ENCODE assay signal across 20 cellular contexts in genomic region chrX:69231903-69232302, GRCh38.
DNase-seq lines count a peak whose midpoint lies in the region; FAIRE-seq and TF ChIP-seq lines count a peak whose summit lies in the region.
"Had no signal": no experiment of that assay in that cellular context is flagged by ENCODE, and none has a peak within 500 bp of the region (broad histone marks: within the 10 kb centered on the region; RNA-seq: fewer than 3 reads in every experiment).

No MANE protein-coding gene starts in this region.

- peaks cover 4% of the 10 kb centered on the region for H3K4me1 Mint-ChIP-seq in astrocyte (ENCODE audit: low read depth, unreplicated experiment)

- H3K27ac ChIP-seq in GM23248 (no peak overlapping the region), astrocyte (ENCODE audit: low read depth, low read length) (no peak overlapping the region)
- H3K27ac ChIP-seq: BLaER1 had no signal

- CTCF ChIA-PET in HEK293T (lab: Yijun Ruan, JAX), result interaction anchor here (1.1 to 1.8 kb wide), 2 partner anchors 10 to 404 kb away, joined by 5 to 9 read pairs; no protein-coding TSS in a partner anchor

- no peak overlapping the region for H2AFZ ChIP-seq in GM23248
- H2AFZ ChIP-seq in astrocyte (ENCODE audit: low read depth, low read length), result no peak overlapping the region

- TF ChIP-seq CTCF in astrocyte (IDR thresholded peaks at IDR 0.05; ENCODE audit: insufficient read depth, low read depth, low read length) (no peak), fibroblast of mammary gland (conservative IDR thresholded peaks at IDR 0.05; ENCODE audit: control insufficient read depth, insufficient read depth, low read depth, low read length) (no peak)

- H3K4me2 ChIP-seq in GM23248 (ENCODE audit: unreplicated experiment) (no peak overlapping the region), astrocyte (ENCODE audit: low read length) (no peak overlapping the region)
- H3K4me2 ChIP-seq: BLaER1, SK-N-SH had no signal

- H3K4me3 Mint-ChIP-seq in astrocyte (ENCODE audit: unreplicated experiment), result no peak overlapping the region
- H3K4me3 Mint-ChIP-seq: CD8-positive, alpha-beta T cell had no signal

- no peaks in the 10 kb centered on the region for H3K9me3 Mint-ChIP-seq in astrocyte (ENCODE audit: unreplicated experiment)
- H3K9me3 Mint-ChIP-seq: CD8-positive, alpha-beta T cell had no signal

- no peaks in the 10 kb centered on the region for H3K79me2 ChIP-seq in GM23248 (ENCODE audit: insufficient read depth)
- no peaks in the 10 kb centered on the region for H3K79me2 ChIP-seq in astrocyte (ENCODE audit: insufficient read depth, low read length)

- H3K36me3 ChIP-seq in GM23248 (ENCODE audit: low read depth), result no peaks in the 10 kb centered on the region
- no peaks in the 10 kb centered on the region for H3K36me3 ChIP-seq in astrocyte (ENCODE audit: insufficient read depth, low read length)
- H3K36me3 ChIP-seq: BLaER1 had no signal

- H3K27me3 ChIP-seq in GM23248 (replicated peaks; ENCODE audit: insufficient read depth) (no peaks in the 10 kb centered on the region), astrocyte (ENCODE audit: insufficient read depth, low read length) (no peaks in the 10 kb centered on the region)

- H3F3A ChIP-seq in GM23248 (ENCODE audit: insufficient read depth), result peaks cover 5% of the 10 kb centered on the region; the same call in 1 of the 2 replicates

- H3K9ac ChIP-seq in GM23248, result no peak overlapping the region
- no peak overlapping the region for H3K9ac ChIP-seq in astrocyte (ENCODE audit: low read length)
- H3K9ac ChIP-seq: BLaER1, SK-N-SH had no signal

- FAIRE-seq in astrocyte (lab: Jason Lieb, UNC), result peak; percentile 79
- FAIRE-seq: A204.1 had no signal

- DNase-seq in Daoy (ENCODE audit: low read depth) (peak; percentile 8), GM23248 (peak; percentile 17), astrocyte (ENCODE audit: low read depth) (no peak), fibroblast of mammary gland (ENCODE audit: low read depth) (peak; percentile 53), NCI-H524 (lab: John Stamatoyannopoulos, UW) (no peak), HEK293T (ENCODE audit: extremely low spot score) (no peak), COLO829 (ENCODE audit: low spot score) (no peak)
- DNase-seq in stimulated activated CD4-positive, alpha-beta T cell treated with anti-CD3 and anti-CD28 coated beads, Interleukin-12 subunit alpha, Interleukin-12 subunit beta, amount 100 ng/mL, for 4 hours, result no peak
- DNase-seq: CD8-positive, alpha-beta T cell; DMS79; GF-D8; GOT3; NCI-H1105; NCI-H1694; NCI-H2081 treated with DMSO at 0.1 percent for 48 hours; NCI-H748 treated with DMSO at 0.1 percent for 48 hours; SHP77 treated with DMSO at 0.1 percent for 48 hours; SK-N-SH had no signal

- H3K27ac Mint-ChIP-seq in astrocyte (ENCODE audit: unreplicated experiment), result no peak overlapping the region
- H3K27ac Mint-ChIP-seq: CD8-positive, alpha-beta T cell had no signal

- in situ Hi-C loops in GM23248 (cut with MboI), result no loop called here

- H3K4me3 ChIP-seq in GM23248 (no peak overlapping the region), astrocyte (ENCODE audit: insufficient read depth, low read depth, low read length) (no peak overlapping the region), fibroblast of mammary gland (ENCODE audit: control insufficient read depth, low read depth, low read length) (no peak overlapping the region)
- H3K4me3 ChIP-seq: BLaER1 had no signal

- no peaks in the 10 kb centered on the region for H3K9me2 ChIP-seq in GM23248 (ENCODE audit: insufficient read depth)
- H3K9me2 ChIP-seq: SK-N-SH had no signal

- H4K20me1 ChIP-seq in GM23248 (ENCODE audit: insufficient read depth) (no peaks in the 10 kb centered on the region), astrocyte (ENCODE audit: insufficient read depth, low read length) (no peaks in the 10 kb centered on the region)
- H4K20me1 ChIP-seq: BLaER1 had no signal

- peaks cover 4% of the 10 kb centered on the region for H3K27me3 Mint-ChIP-seq in astrocyte (ENCODE audit: low read depth, unreplicated experiment)

- POLR2A ChIA-PET in HEK293T (lab: Yijun Ruan, JAX), result interaction anchor here (2.3 kb wide), 1 partner anchor 403 kb away, joined by 6 read pairs; the partner anchor contains the start of gene EFNB1

- H3K4me1 ChIP-seq in GM23248 (ENCODE audit: insufficient read depth) (peaks cover 7% of the 10 kb centered on the region; the same call in 1 of the 2 replicates), astrocyte (ENCODE audit: insufficient read depth, low read length) (peaks cover 7% of the 10 kb centered on the region)
- H3K4me1 ChIP-seq: BLaER1 had no signal

- no peaks in the 10 kb centered on the region for H3K36me3 Mint-ChIP-seq in astrocyte (ENCODE audit: low read depth, unreplicated experiment)
- H3K36me3 Mint-ChIP-seq: CD8-positive, alpha-beta T cell had no signal

- H3K9me3 ChIP-seq in GM23248 (ENCODE audit: low read depth) (no peaks in the 10 kb centered on the region), astrocyte (ENCODE audit: insufficient read depth, low read depth, low read length) (no peaks in the 10 kb centered on the region)
- H3K9me3 ChIP-seq: BLaER1, SK-N-SH had no signal

TF ChIP-seq in HEK293T, 16 proteins besides CTCF, POLR2A, EP300 and RAD21:
- TF ChIP-seq ZNF384 (IDR thresholded peaks at IDR 0.05) (no peak), FOXK2 (IDR thresholded peaks at IDR 0.05) (no peak), ELF4 (IDR thresholded peaks at IDR 0.05) (no peak), FOXM1 (IDR thresholded peaks at IDR 0.05; ENCODE audit: borderline replicate concordance) (no peak), FOXA1 (IDR thresholded peaks at IDR 0.05) (no peak), ARNT (IDR thresholded peaks at IDR 0.05) (no peak), LEF1 (IDR thresholded peaks at IDR 0.05; ENCODE audit: borderline replicate concordance) (no peak), SP1 (IDR thresholded peaks at IDR 0.05) (no peak), SUZ12 (IDR thresholded peaks at IDR 0.05) (no peak), CTBP1 (IDR thresholded peaks at IDR 0.05; ENCODE audit: borderline replicate concordance) (no peak), PKNOX1 (IDR thresholded peaks at IDR 0.05) (no peak), HDGF (IDR thresholded peaks at IDR 0.05; ENCODE audit: borderline replicate concordance) (no peak), L3MBTL2 (conservative IDR thresholded peaks at IDR 0.05) (no peak), TARDBP (IDR thresholded peaks at IDR 0.05) (no peak), NFRKB (IDR thresholded peaks at IDR 0.05) (no peak), BHLHE40 (IDR thresholded peaks at IDR 0.05; ENCODE audit: borderline replicate concordance) (no peak)

Comparison
In these comparisons a context has a peak if more than half of its experiments do, and no peak if none do; other contexts are left out.
1. DNase-seq: peak in Daoy (single experiment), GM23248 (single experiment) and fibroblast of mammary gland (single experiment); none in astrocyte (single experiment), stimulated activated CD4-positive, alpha-beta T cell treated with anti-CD3 and anti-CD28 coated beads, Interleukin-12 subunit alpha, Interleukin-12 subunit beta, amount 100 ng/mL, for 4 hours (single experiment), NCI-H524 (0 of 2), HEK293T (single experiment) and COLO829 (single experiment).